Comparison of ENCODE assay signal across 31 cellular contexts in genomic region chr18:55811964-55812363, GRCh38.
"Had no signal": no experiment of that assay in that cellular context is flagged by ENCODE, and none has a peak within 500 bp of the region (broad histone marks: within the 10 kb centered on the region; RNA-seq: fewer than 3 reads in every experiment).

No MANE protein-coding gene starts in this region.

- H3K9me3 ChIP-seq: ascending aorta, colonic mucosa, Peyer's patch, SJSA1, SK-N-SH had no signal

- ATAC-seq: activated CD8-positive, alpha-beta T cell treated with anti-CD3 and anti-CD28 coated beads, Interleukin-2, amount 10 ng/mL, durations not matched to agents 7 days and 5 days had no signal

- H3K4me3 Mint-ChIP-seq: activated CD4-positive, alpha-beta T cell treated with anti-CD3 and anti-CD28 coated beads, Interleukin-2, amount 10 ng/mL, durations not matched to agents 7 days and 5 days; activated CD8-positive, alpha-beta T cell treated with anti-CD3 and anti-CD28 coated beads, Interleukin-2, amount 10 ng/mL, durations not matched to agents 7 days and 5 days; activated naive CD4-positive, alpha-beta T cell treated with anti-CD3 and anti-CD28 coated beads, Interleukin-2, amount 50 U/mL, for 24 hours; activated naive CD8-positive, alpha-beta T cell treated with anti-CD3 and anti-CD28 coated beads, Interleukin-2, amount 10 ng/mL, durations not matched to agents 7 days and 5 days; activated T-cell treated with anti-CD3 and anti-CD28 coated beads, Interleukin-2, amount 50 U/mL, for 24 hours; central memory CD8-positive, alpha-beta T cell; T-helper 1 cell treated with Interleukin-12 subunit alpha and Interleukin-12 subunit beta and Interleukin-4 antibody, amounts not matched to agents 30 μg/mL and 1 μg/mL, for 36 hours; T-helper 2 cell treated with Interferon-gamma antibody and Interleukin-4, amounts not matched to agents 5 μg/mL and 100 μg/mL, for 36 hours had no signal

- H3K9ac ChIP-seq: SK-N-SH had no signal

- DNase-seq: activated CD4-positive, alpha-beta T cell treated with anti-CD3 and anti-CD28 coated beads, Interleukin-2, amount 10 ng/mL, durations not matched to agents 7 days and 5 days; activated CD4-positive, alpha-beta T cell treated with anti-CD3 and anti-CD28 coated beads, Interleukin-2, amount 50 U/mL, for 48 hours; activated CD8-positive, alpha-beta T cell treated with anti-CD3 and anti-CD28 coated beads, Interleukin-2, amount 10 ng/mL, durations not matched to agents 7 days and 5 days; activated gamma-delta T cell; activated naive CD4-positive, alpha-beta T cell treated with Interleukin-2 at 50 U/mL for 16 hours; activated naive CD8-positive, alpha-beta T cell treated with anti-CD3 and anti-CD28 coated beads, Interleukin-2, amount 10 ng/mL, durations not matched to agents 7 days and 5 days; activated T-cell treated with anti-CD3 and anti-CD28 coated beads, Interleukin-2, amount 50 U/mL, for 24 hours; amygdala; colonic mucosa; MM.1S; MV-4-11; NCI-H1105; NCI-H1436 treated with DMSO at 0.1 percent for 48 hours; NCI-H1694 treated with DMSO at 0.1 percent for 48 hours; NCI-H2029; NCI-H2107; NCI-H2171; NCI-H510A treated with DMSO at 0.1 percent for 48 hours; NCI-H774; Peyer's patch; RPMI8226; SHP77 treated with DMSO at 0.1 percent for 48 hours; SK-N-SH had no signal

- H3K4me1 Mint-ChIP-seq: activated CD4-positive, alpha-beta T cell treated with anti-CD3 and anti-CD28 coated beads, Interleukin-2, amount 10 ng/mL, durations not matched to agents 7 days and 5 days; activated naive CD4-positive, alpha-beta T cell treated with anti-CD3 and anti-CD28 coated beads, Interleukin-2, amount 50 U/mL, for 24 hours; activated naive CD8-positive, alpha-beta T cell treated with anti-CD3 and anti-CD28 coated beads, Interleukin-2, amount 10 ng/mL, durations not matched to agents 7 days and 5 days; central memory CD8-positive, alpha-beta T cell had no signal

- H3K27ac Mint-ChIP-seq: activated CD4-positive, alpha-beta T cell treated with anti-CD3 and anti-CD28 coated beads, Interleukin-2, amount 10 ng/mL, durations not matched to agents 7 days and 5 days; activated CD8-positive, alpha-beta T cell treated with anti-CD3 and anti-CD28 coated beads, Interleukin-2, amount 10 ng/mL, durations not matched to agents 7 days and 5 days; activated naive CD4-positive, alpha-beta T cell treated with anti-CD3 and anti-CD28 coated beads, Interleukin-2, amount 50 U/mL, for 24 hours; activated naive CD8-positive, alpha-beta T cell treated with anti-CD3 and anti-CD28 coated beads, Interleukin-2, amount 10 ng/mL, durations not matched to agents 7 days and 5 days; activated T-cell treated with anti-CD3 and anti-CD28 coated beads, Interleukin-2, amount 50 U/mL, for 24 hours; activated T-helper 2 cell treated with anti-CD3 and anti-CD28 coated beads, Interferon-gamma antibody, Interleukin-2, Interleukin-4, amounts not matched to agents 10 μg/mL and 5 μg/mL and 100 μg/mL, durations not matched to agents 14 hours and 24 hours and 36 hours; T-helper 1 cell treated with Interleukin-12 subunit alpha and Interleukin-12 subunit beta and Interleukin-4 antibody, amounts not matched to agents 30 μg/mL and 1 μg/mL, for 36 hours; T-helper 2 cell treated with Interferon-gamma antibody and Interleukin-4, amounts not matched to agents 5 μg/mL and 100 μg/mL, for 36 hours had no signal

- H3K36me3 ChIP-seq: ascending aorta, cardiac muscle cell, colonic mucosa, Peyer's patch, SJSA1 had no signal

- H3K4me1 ChIP-seq: ascending aorta, colonic mucosa, Peyer's patch, SJSA1 had no signal

- H3K27me3 ChIP-seq: ascending aorta, cardiac muscle cell, colonic mucosa, Peyer's patch, SJSA1 had no signal

- H3K36me3 Mint-ChIP-seq: activated naive CD4-positive, alpha-beta T cell treated with anti-CD3 and anti-CD28 coated beads, Interleukin-2, amount 50 U/mL, for 24 hours; activated naive CD8-positive, alpha-beta T cell treated with anti-CD3 and anti-CD28 coated beads, Interleukin-2, amount 10 ng/mL, durations not matched to agents 7 days and 5 days had no signal

- H3K4me2 ChIP-seq: SK-N-SH had no signal

- H3K27me3 Mint-ChIP-seq: activated CD4-positive, alpha-beta T cell treated with anti-CD3 and anti-CD28 coated beads, Interleukin-2, amount 10 ng/mL, durations not matched to agents 7 days and 5 days; activated naive CD4-positive, alpha-beta T cell treated with anti-CD3 and anti-CD28 coated beads, Interleukin-2, amount 50 U/mL, for 24 hours; activated naive CD8-positive, alpha-beta T cell treated with anti-CD3 and anti-CD28 coated beads, Interleukin-2, amount 10 ng/mL, durations not matched to agents 7 days and 5 days; activated T-cell treated with anti-CD3 and anti-CD28 coated beads, Interleukin-2, amount 50 U/mL, for 24 hours; central memory CD8-positive, alpha-beta T cell had no signal

- H3K9me2 ChIP-seq: SK-N-SH had no signal

- H3K9me3 Mint-ChIP-seq: activated CD4-positive, alpha-beta T cell treated with anti-CD3 and anti-CD28 coated beads, Interleukin-2, amount 10 ng/mL, durations not matched to agents 7 days and 5 days; activated naive CD4-positive, alpha-beta T cell treated with anti-CD3 and anti-CD28 coated beads, Interleukin-2, amount 50 U/mL, for 24 hours; activated naive CD8-positive, alpha-beta T cell treated with anti-CD3 and anti-CD28 coated beads, Interleukin-2, amount 10 ng/mL, durations not matched to agents 7 days and 5 days; activated T-cell treated with anti-CD3 and anti-CD28 coated beads, Interleukin-2, amount 50 U/mL, for 24 hours; activated T-helper 2 cell treated with anti-CD3 and anti-CD28 coated beads, Interferon-gamma antibody, Interleukin-2, Interleukin-4, amounts not matched to agents 10 μg/mL and 5 μg/mL and 100 μg/mL, durations not matched to agents 14 hours and 24 hours and 36 hours; T-helper 1 cell treated with Interleukin-12 subunit alpha and Interleukin-12 subunit beta and Interleukin-4 antibody, amounts not matched to agents 30 μg/mL and 1 μg/mL, for 36 hours; T-helper 2 cell treated with Interferon-gamma antibody and Interleukin-4, amounts not matched to agents 5 μg/mL and 100 μg/mL, for 36 hours had no signal

- H3K27ac ChIP-seq: ascending aorta, cardiac muscle cell, colonic mucosa, Peyer's patch, SJSA1 had no signal

- H3K4me3 ChIP-seq: ascending aorta, cardiac muscle cell, colonic mucosa, Peyer's patch, SJSA1 had no signal
